1 cellular context compared by ENCODE assay signal in the genomic region with DNA sequence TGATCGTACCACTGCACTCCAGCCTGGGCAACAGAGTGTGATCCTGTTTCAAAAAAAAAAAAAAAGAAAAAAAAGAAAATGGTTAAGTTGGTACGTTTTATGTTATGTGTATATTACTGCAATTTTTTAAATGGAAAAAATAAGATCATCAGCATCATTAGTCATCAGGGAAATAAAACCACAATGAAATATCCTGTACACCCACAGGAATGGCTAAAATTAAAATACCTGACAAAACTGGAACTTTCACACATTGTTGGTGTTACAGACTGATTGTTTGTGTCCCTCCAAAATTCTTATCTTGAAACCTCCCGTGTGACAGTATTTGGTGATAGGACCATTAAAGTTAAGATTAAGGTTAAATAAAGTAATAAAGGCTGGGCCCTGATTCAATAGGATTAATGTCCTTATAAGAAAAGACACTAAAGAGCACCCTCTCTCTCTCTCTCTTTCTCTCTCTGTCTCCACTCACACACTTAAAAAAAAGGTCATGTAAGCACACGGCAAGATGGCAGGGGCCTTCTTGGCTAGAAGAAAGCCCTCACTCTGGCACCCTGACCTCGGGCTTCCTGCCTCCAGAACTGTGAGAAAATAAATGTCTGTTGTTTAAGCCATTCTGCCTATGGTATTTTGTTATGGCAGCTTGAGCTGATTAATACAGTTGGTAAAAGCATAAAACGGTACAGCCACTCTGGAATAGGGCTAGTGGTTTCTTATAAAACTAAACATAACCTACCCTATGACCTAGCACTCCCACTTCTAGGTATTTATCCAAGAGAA.
TF ChIP-seq lines count a peak whose summit lies in the region.

No MANE protein-coding gene starts in this region.

TF ChIP-seq in HCT116, 20 proteins besides CTCF, POLR2A, EP300 and RAD21 (continued from another document):
- TF ChIP-seq, protein P1, sequence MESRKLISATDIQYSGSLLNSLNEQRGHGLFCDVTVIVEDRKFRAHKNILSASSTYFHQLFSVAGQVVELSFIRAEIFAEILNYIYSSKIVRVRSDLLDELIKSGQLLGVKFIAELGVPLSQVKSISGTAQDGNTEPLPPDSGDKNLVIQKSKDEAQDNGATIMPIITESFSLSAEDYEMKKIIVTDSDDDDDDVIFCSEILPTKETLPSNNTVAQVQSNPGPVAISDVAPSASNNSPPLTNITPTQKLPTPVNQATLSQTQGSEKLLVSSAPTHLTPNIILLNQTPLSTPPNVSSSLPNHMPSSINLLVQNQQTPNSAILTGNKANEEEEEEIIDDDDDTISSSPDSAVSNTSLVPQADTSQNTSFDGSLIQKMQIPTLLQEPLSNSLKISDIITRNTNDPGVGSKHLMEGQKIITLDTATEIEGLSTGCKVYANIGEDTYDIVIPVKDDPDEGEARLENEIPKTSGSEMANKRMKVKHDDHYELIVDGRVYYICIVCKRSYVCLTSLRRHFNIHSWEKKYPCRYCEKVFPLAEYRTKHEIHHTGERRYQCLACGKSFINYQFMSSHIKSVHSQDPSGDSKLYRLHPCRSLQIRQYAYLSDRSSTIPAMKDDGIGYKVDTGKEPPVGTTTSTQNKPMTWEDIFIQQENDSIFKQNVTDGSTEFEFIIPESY (IDR thresholded peaks at IDR 0.05; ENCODE audit: extremely low read depth, insufficient replicate concordance, low read length) = no peak
- TF ChIP-seq EZH2 (IDR thresholded peaks at IDR 0.05) (no peak), EGR1 (IDR thresholded peaks at IDR 0.05; ENCODE audit: low read depth) (no peak), ZNF274 (IDR thresholded peaks at IDR 0.05; ENCODE audit: low read depth, low read length) (no peak), FOSL1 (IDR thresholded peaks at IDR 0.05; ENCODE audit: low read depth) (no peak), TCF7L2 (IDR thresholded peaks at IDR 0.05; ENCODE audit: borderline replicate concordance, extremely low read depth, insufficient read depth, insufficient read length) (no peak), SRF (IDR thresholded peaks at IDR 0.05; ENCODE audit: low read depth) (no peak), SIN3A (IDR thresholded peaks at IDR 0.05; ENCODE audit: low read depth) (no peak), POLR2AphosphoS5 (IDR thresholded peaks at IDR 0.05; ENCODE audit: low read depth, low read length) (no peak), EZH2phosphoT487 (IDR thresholded peaks at IDR 0.05; ENCODE audit: borderline replicate concordance) (no peak), SP1 (IDR thresholded peaks at IDR 0.05; ENCODE audit: low read depth) (no peak), YY1 (IDR thresholded peaks at IDR 0.05; ENCODE audit: extremely low read depth, insufficient replicate concordance, low read depth, low read length) (no peak)
- TF ChIP-seq, protein P2, sequence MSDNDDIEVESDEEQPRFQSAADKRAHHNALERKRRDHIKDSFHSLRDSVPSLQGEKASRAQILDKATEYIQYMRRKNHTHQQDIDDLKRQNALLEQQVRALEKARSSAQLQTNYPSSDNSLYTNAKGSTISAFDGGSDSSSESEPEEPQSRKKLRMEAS (IDR thresholded peaks at IDR 0.05) = no peak
